Comparison of ENCODE assay signal across 1 cellular context in genomic region chr1:66294692-66295384, GRCh38.
TF ChIP-seq lines count a peak whose summit lies in the region.

No MANE protein-coding gene starts in this region.

TF ChIP-seq in GM12878, 131 proteins besides CTCF, POLR2A, EP300 and RAD21 (continued from another document):
- TF ChIP-seq, protein P1, sequence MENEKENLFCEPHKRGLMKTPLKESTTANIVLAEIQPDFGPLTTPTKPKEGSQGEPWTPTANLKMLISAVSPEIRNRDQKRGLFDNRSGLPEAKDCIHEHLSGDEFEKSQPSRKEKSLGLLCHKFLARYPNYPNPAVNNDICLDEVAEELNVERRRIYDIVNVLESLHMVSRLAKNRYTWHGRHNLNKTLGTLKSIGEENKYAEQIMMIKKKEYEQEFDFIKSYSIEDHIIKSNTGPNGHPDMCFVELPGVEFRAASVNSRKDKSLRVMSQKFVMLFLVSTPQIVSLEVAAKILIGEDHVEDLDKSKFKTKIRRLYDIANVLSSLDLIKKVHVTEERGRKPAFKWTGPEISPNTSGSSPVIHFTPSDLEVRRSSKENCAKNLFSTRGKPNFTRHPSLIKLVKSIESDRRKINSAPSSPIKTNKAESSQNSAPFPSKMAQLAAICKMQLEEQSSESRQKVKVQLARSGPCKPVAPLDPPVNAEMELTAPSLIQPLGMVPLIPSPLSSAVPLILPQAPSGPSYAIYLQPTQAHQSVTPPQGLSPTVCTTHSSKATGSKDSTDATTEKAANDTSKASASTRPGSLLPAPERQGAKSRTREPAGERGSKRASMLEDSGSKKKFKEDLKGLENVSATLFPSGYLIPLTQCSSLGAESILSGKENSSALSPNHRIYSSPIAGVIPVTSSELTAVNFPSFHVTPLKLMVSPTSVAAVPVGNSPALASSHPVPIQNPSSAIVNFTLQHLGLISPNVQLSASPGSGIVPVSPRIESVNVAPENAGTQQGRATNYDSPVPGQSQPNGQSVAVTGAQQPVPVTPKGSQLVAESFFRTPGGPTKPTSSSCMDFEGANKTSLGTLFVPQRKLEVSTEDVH (IDR thresholded peaks at IDR 0.05; ENCODE audit: low read depth, partially characterized antibody), result no peak
- no peak for TF ChIP-seq KLF5 (IDR thresholded peaks at IDR 0.05; ENCODE audit: partially characterized antibody)
